16 cellular contexts compared by ENCODE assay signal in genomic region chr6:135360222-135360621, GRCh38.
DNase-seq lines count a peak whose midpoint lies in the region; ATAC-seq and TF ChIP-seq lines count a peak whose summit lies in the region.
"Had no signal": no experiment of that assay in that cellular context is flagged by ENCODE, and none has a peak within 500 bp of the region (broad histone marks: within the 10 kb centered on the region; RNA-seq: fewer than 3 reads in every experiment).

No MANE protein-coding gene starts in this region.

- H2BK120ac ChIP-seq in IMR-90 (ENCODE audit: low read depth, low read length), result peak overlapping the region; percentile 9; the same call in 1 of the 2 replicates

- H3K27ac ChIP-seq in GM23248 (peak overlapping the region; percentile 95; the same call in 1 of the 2 replicates), IMR-90 (ENCODE audit: insufficient read depth, low read length) (no peak overlapping the region), brain microvascular endothelial cell (peak overlapping the region; percentile 99), suprapubic skin (no peak overlapping the region)
- H3K27ac ChIP-seq: BLaER1 treated with 17β-estradiol and CSF1 and Interleukin-3, amounts not matched to agents 10 nM and 100 nM had no signal

- peak overlapping the region; percentile 3 for H2BK20ac ChIP-seq in IMR-90 (ENCODE audit: low read depth, low read length)

- TF ChIP-seq POLR2A in IMR-90 (IDR thresholded peaks at IDR 0.05; ENCODE audit: low read depth, low read length) (no peak), suprapubic skin (IDR thresholded peaks at IDR 0.05) (no peak)

- peak overlapping the region; percentile 28; the same call in 1 of the 2 replicates for H3K18ac ChIP-seq in IMR-90 (ENCODE audit: low read depth, low read length)

- peaks cover 43% of the 10 kb centered on the region for H3F3A ChIP-seq in GM23248 (ENCODE audit: insufficient read depth)

- H3K36me3 ChIP-seq in GM23248 (ENCODE audit: low read depth), result no peaks in the 10 kb centered on the region
- H3K36me3 ChIP-seq in IMR-90 (ENCODE audit: control insufficient read depth, insufficient read depth, low read length), result no peaks in the 10 kb centered on the region
- H3K36me3 ChIP-seq in brain microvascular endothelial cell (replicated peaks), result no peaks in the 10 kb centered on the region
- no peaks in the 10 kb centered on the region for H3K36me3 ChIP-seq in suprapubic skin

- H3K9me2 ChIP-seq in GM23248 (ENCODE audit: insufficient read depth), result no peaks in the 10 kb centered on the region

- 98 to 99% methylated on average over 2 of the region's 2 CpGs for whole genome bisulfite sequencing in GM23248 (ENCODE audit: low coverage in 1 of 2, low lambda C conversion rate in 2 of 2, missing lambda C conversion rate in 2 of 2), 2 experiments
- 100% methylated on average over 2 of the region's 2 CpGs; no CpG with 5 or more reads in 1 of the 2 experiments for whole genome bisulfite sequencing in IMR-90 (ENCODE audit: extremely low coverage in 2 of 2, insufficient read length in 1 of 2), 2 experiments
- 93% methylated on average over 2 of the region's 2 CpGs for WGBS in suprapubic skin

- H4K5ac ChIP-seq in IMR-90 (ENCODE audit: low read depth, low read length), result peak overlapping the region; percentile 97; the same call in 1 of the 2 replicates

- TF ChIP-seq RAD21 in IMR-90 (IDR thresholded peaks at IDR 0.05; ENCODE audit: low read length), result no peak

- no peaks in the 10 kb centered on the region for H3K79me2 ChIP-seq in GM23248 (ENCODE audit: insufficient read depth)

- no peak overlapping the region for H2AK9ac ChIP-seq in IMR-90 (replicated peaks; ENCODE audit: low read depth, low read length, poor library complexity)

- TF ChIP-seq CTCF in IMR-90 (conservative IDR thresholded peaks at IDR 0.05; ENCODE audit: low read depth, low read length), result no peak
- TF ChIP-seq CTCF in brain microvascular endothelial cell (IDR thresholded peaks at IDR 0.05; ENCODE audit: low read depth, low read length, missing control alignments), result no peak
- TF ChIP-seq CTCF in suprapubic skin (IDR thresholded peaks at IDR 0.05), result no peak

- peak overlapping the region; percentile 12; the same call in 1 of the 2 replicates for H2AK5ac ChIP-seq in IMR-90 (ENCODE audit: low read depth, low read length)

- H3K9me1 ChIP-seq in IMR-90 (ENCODE audit: insufficient read depth, low read length), result peaks cover 2% of the 10 kb centered on the region; the same call in 1 of the 2 replicates

- TF ChIP-seq EP300 in suprapubic skin (IDR thresholded peaks at IDR 0.05), result no peak

- no peaks in the 10 kb centered on the region for H3K27me3 ChIP-seq in GM23248 (replicated peaks; ENCODE audit: insufficient read depth)
- no peaks in the 10 kb centered on the region for H3K27me3 ChIP-seq in IMR-90 (ENCODE audit: control insufficient read depth, insufficient read depth, low read length)
- no peaks in the 10 kb centered on the region for H3K27me3 ChIP-seq in brain microvascular endothelial cell (replicated peaks)
- no peaks in the 10 kb centered on the region for H3K27me3 ChIP-seq in suprapubic skin
- H3K27me3 ChIP-seq: BLaER1 treated with 17β-estradiol and CSF1 and Interleukin-3, amounts not matched to agents 10 nM and 100 nM had no signal

- H3K14ac ChIP-seq in IMR-90 (replicated peaks; ENCODE audit: low read depth, low read length), result 0 out of 2 replicates have a peak overlapping the region, but pooled peaks have one; percentile 14

- H3K4ac ChIP-seq in IMR-90 (ENCODE audit: low read depth, low read length), result peak overlapping the region; percentile 17; the same call in 1 of the 2 replicates

- intact Hi-C loops in IMR-90 (cut with micrococcal nuclease), result no loop called here

- POLR2A ChIA-PET in IMR-90 (lab: Charles Lee; ENCODE audit: unreplicated experiment), result no interaction called here

- no peaks in the 10 kb centered on the region for H3K9me3 ChIP-seq in GM23248 (ENCODE audit: low read depth)
- no peaks in the 10 kb centered on the region for H3K9me3 ChIP-seq in IMR-90 (ENCODE audit: control insufficient read depth, insufficient read depth, low read length)
- H3K9me3 ChIP-seq in suprapubic skin, result no peaks in the 10 kb centered on the region

- in situ Hi-C loops in GM23248 (cut with MboI), result no loop called here
- in situ Hi-C loops in IMR-90 (cut with MboI; ENCODE audit: low sequenced_read_pairs), result no loop called here
- in situ Hi-C loops in brain microvascular endothelial cell (cut with HindIII; ENCODE audit: low pct_ligation_motif_present, low sequenced_read_pairs), result no loop called here

- no peaks in the 10 kb centered on the region for H3K79me1 ChIP-seq in IMR-90 (ENCODE audit: low read depth in 1 of 2, low read length in 2 of 2)

- H4K20me1 ChIP-seq in GM23248 (ENCODE audit: insufficient read depth) (no peaks in the 10 kb centered on the region), IMR-90 (ENCODE audit: insufficient read depth, low read length) (no peaks in the 10 kb centered on the region)
- H4K20me1 ChIP-seq: BLaER1 treated with 17β-estradiol and CSF1 and Interleukin-3, amounts not matched to agents 10 nM and 100 nM had no signal

- H2BK15ac ChIP-seq in IMR-90 (ENCODE audit: low read depth, low read length), result 0 out of 3 replicates have a peak overlapping the region, but pooled peaks have one; percentile 6

- H4K91ac ChIP-seq in IMR-90 (ENCODE audit: insufficient read depth, low read depth, low read length), result peak overlapping the region; percentile 35; the same call in 1 of the 2 replicates

- H4K8ac ChIP-seq in IMR-90 (ENCODE audit: low read depth in 2 of 2, low read length in 2 of 2), result 0 out of 4 replicates have a peak overlapping the region, but pooled peaks of 1 of the 2 experiments have one; percentile 62

- no TSS peak for BruUV-seq in IMR-90 (replicated peaks; lab: Mats Ljungman, UMichigan)

- dilution Hi-C loops in IMR-90 (cut with HindIII; ENCODE audit: low sequenced_read_pairs, unreplicated experiment), result no loop called here

- H3K4me3 ChIP-seq in GM23248 (no peak overlapping the region), IMR-90 (ENCODE audit: insufficient read depth, low read depth, low read length) (no peak overlapping the region), brain microvascular endothelial cell (ENCODE audit: low read depth, low read length) (no peak overlapping the region), suprapubic skin (no peak overlapping the region)
- H3K4me3 ChIP-seq: BLaER1 treated with 17β-estradiol and CSF1 and Interleukin-3, amounts not matched to agents 10 nM and 100 nM; GM12878 had no signal

- H3K56ac ChIP-seq in IMR-90 (ENCODE audit: extremely low read depth, insufficient read depth, low read length), result no peak overlapping the region; the same call in 1 of the 2 replicates

- H3K4me2 ChIP-seq in GM23248 (ENCODE audit: unreplicated experiment), result no peak overlapping the region
- H3K4me2 ChIP-seq in IMR-90 (ENCODE audit: low read depth, low read length), result no peak overlapping the region
- H3K4me2 ChIP-seq: BLaER1 treated with 17β-estradiol and CSF1 and Interleukin-3, amounts not matched to agents 10 nM and 100 nM had no signal

- H2BK5ac ChIP-seq in IMR-90 (ENCODE audit: low read depth, low read length, poor library complexity, severe bottlenecking), result peak overlapping the region; percentile 25

- ATAC-seq in IMR-90 (ENCODE audit: low read depth), result no peak
- ATAC-seq: CD8-positive, alpha-beta T cell; GM12878; HCT116 had no signal

- H2AFZ ChIP-seq in GM23248 (no peak overlapping the region), IMR-90 (replicated peaks; ENCODE audit: low read length, poor library complexity) (no peak overlapping the region)

- peaks cover 30% of the 10 kb centered on the region for H3K4me1 ChIP-seq in GM23248 (ENCODE audit: insufficient read depth)
- H3K4me1 ChIP-seq in IMR-90 (ENCODE audit: control insufficient read depth, insufficient read depth, low read length), result peaks cover 2% of the 10 kb centered on the region
- H3K4me1 ChIP-seq in suprapubic skin, result no peaks in the 10 kb centered on the region

- H3K23ac ChIP-seq in IMR-90 (ENCODE audit: low read depth, low read length), result no peak overlapping the region

- CTCF ChIA-PET in IMR-90 (lab: Yijun Ruan, JAX), result no interaction called here

- DNase-seq in GM23248 (no peak), IMR-90 (no peak), brain microvascular endothelial cell (no peak), H4 (ENCODE audit: low spot score) (no peak), suprapubic skin (ENCODE audit: low spot score in 2 of 2) (no peak), NCI-H345 treated with DMSO at 0.1 percent for 48 hours (lab: John Stamatoyannopoulos, UW; ENCODE audit: unreplicated experiment) (no peak)
- no peak for DNase-seq in activated CD8-positive, alpha-beta memory T cell treated with anti-CD3 and anti-CD28 coated beads, Interleukin-2, amount 50 U/mL, for 48 hours
- DNase-seq: Calu3; CD8-positive, alpha-beta T cell; DMS79 treated with DMSO at 0.1 percent for 48 hours; GF-D8; Kasumi-1; KG1 had no signal

- H3K9ac ChIP-seq in GM23248 (no peak overlapping the region), IMR-90 (ENCODE audit: low read depth, low read length) (no peak overlapping the region)
- H3K9ac ChIP-seq: BLaER1 treated with 17β-estradiol and CSF1 and Interleukin-3, amounts not matched to agents 10 nM and 100 nM had no signal

TF ChIP-seq in IMR-90, 13 proteins besides CTCF, POLR2A, EP300 and RAD21:
- TF ChIP-seq RCOR1 (IDR thresholded peaks at IDR 0.05; ENCODE audit: insufficient replicate concordance, low read length) (no peak), MAZ (IDR thresholded peaks at IDR 0.05; ENCODE audit: borderline replicate concordance, low read depth, low read length) (no peak), RFX5 (IDR thresholded peaks at IDR 0.05; ENCODE audit: low read depth, low read length) (no peak), MXI1 (IDR thresholded peaks at IDR 0.05; ENCODE audit: borderline replicate concordance, low read depth, low read length) (no peak), SMC3 (IDR thresholded peaks at IDR 0.05; ENCODE audit: low read depth, low read length) (no peak)

Comparison
In these comparisons a context has a peak if more than half of its experiments do, and no peak if none do; other contexts are left out.
1. H3K27ac ChIP-seq: peak in GM23248 (single experiment) and brain microvascular endothelial cell (single experiment); none in IMR-90 (single experiment) and suprapubic skin (single experiment).